Comparison of ENCODE assay signal across 10 cellular contexts in the genomic region with DNA sequence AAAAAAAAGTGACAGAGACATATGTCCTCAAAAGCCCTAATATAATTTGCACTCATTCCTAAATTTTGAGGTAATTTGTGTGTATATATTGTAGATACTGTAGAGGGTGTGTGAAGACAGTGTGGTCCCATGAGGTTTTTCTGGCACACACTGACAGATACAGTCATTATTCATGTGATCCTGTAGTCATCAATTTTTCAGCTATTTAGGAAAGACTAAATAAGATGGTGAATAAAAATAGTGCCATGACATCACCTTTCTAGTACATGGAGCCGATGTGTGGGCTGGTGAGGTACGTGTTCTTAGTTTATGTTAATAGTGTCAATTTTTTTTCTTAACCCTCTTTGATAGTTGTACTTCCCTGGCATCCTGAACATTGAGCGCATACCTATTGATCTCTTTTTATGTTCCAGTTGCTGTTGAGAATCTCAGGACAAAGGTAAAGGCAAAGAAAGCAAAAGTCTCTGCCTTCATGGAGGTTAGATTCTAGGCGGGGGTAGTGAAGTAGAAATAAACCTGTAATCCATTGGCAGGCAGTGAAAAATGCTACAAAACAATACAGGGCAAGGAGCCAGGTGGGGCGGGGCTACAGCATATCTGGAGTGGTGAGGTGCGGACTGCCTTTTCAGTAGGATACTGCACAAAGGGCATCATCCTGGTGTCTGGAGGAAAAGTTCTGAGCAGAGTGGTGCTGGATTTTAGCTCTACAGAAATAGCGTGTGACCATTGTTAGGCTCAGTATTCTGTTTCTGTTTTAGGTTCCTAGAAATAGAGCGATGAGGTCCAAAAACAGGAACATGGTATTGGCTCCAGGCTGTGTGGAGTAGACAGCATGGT.
DNase-seq lines count a peak whose midpoint lies in the region; ATAC-seq and TF ChIP-seq lines count a peak whose summit lies in the region.
"Had no signal": no experiment of that assay in that cellular context is flagged by ENCODE, and none has a peak within 500 bp of the region (broad histone marks: within the 10 kb centered on the region; RNA-seq: fewer than 3 reads in every experiment).

No MANE protein-coding gene starts in this region.

- no peak overlapping the region for H3K4me3 Mint-ChIP-seq in nephron progenitor cell

- DNase-seq in CD1c-positive myeloid dendritic cell (ENCODE audit: extremely low spot score) (peak; percentile 88), NCI-H2171 (lab: John Stamatoyannopoulos, UW) (peak; percentile 11), nephron progenitor cell (no peak), NK-92 (lab: John Stamatoyannopoulos, UW; ENCODE audit: unreplicated experiment) (no peak), NCI-H1092 (lab: John Stamatoyannopoulos, UW) (no peak)
- DNase-seq in activated CD4-positive, alpha-beta T cell treated with anti-CD3 and anti-CD28 coated beads, Interleukin-2, amount 50 U/mL, for 1 hour: no peak
- DNase-seq: NCI-H524 had no signal

- peaks cover 22% of the 10 kb centered on the region for H3K4me1 Mint-ChIP-seq in nephron progenitor cell

- H3K36me3 Mint-ChIP-seq in nephron progenitor cell (ENCODE audit: low read depth): peaks cover 61% of the 10 kb centered on the region
- H3K36me3 Mint-ChIP-seq: activated naive CD4-positive, alpha-beta T cell treated with anti-CD3 and anti-CD28 coated beads, Interleukin-2, amount 50 U/mL, for 72 hours had no signal

- ATAC-seq in esophagus mucosa (peak; percentile 31), GM19452 (IDR thresholded peaks at IDR 0.05; ENCODE audit: unreplicated experiment) (no peak)
- ATAC-seq: activated naive CD4-positive, alpha-beta T cell treated with anti-CD3 and anti-CD28 coated beads, Interleukin-2, amount 50 U/mL, for 72 hours had no signal

- peak overlapping the region; percentile 24 for H3K27ac Mint-ChIP-seq in nephron progenitor cell
- H3K27ac Mint-ChIP-seq: activated naive CD4-positive, alpha-beta T cell treated with anti-CD3 and anti-CD28 coated beads, Interleukin-2, amount 50 U/mL, for 72 hours had no signal

- no peak for TF ChIP-seq CTCF in nephron progenitor cell (IDR thresholded peaks at IDR 0.05)

- H3K9me3 Mint-ChIP-seq in nephron progenitor cell: no peaks in the 10 kb centered on the region
- H3K9me3 Mint-ChIP-seq: activated naive CD4-positive, alpha-beta T cell treated with anti-CD3 and anti-CD28 coated beads, Interleukin-2, amount 50 U/mL, for 72 hours had no signal

- H3K27me3 Mint-ChIP-seq in nephron progenitor cell (ENCODE audit: low read depth, poor library complexity): peaks cover 2% of the 10 kb centered on the region

Comparison
In these comparisons a context has a peak if more than half of its experiments do, and no peak if none do; other contexts are left out.
1. DNase-seq: peak in CD1c-positive myeloid dendritic cell (single experiment) and NCI-H2171 (single experiment); none in nephron progenitor cell (single experiment), NK-92 (single experiment), NCI-H1092 (single experiment) and activated CD4-positive, alpha-beta T cell treated with anti-CD3 and anti-CD28 coated beads, Interleukin-2, amount 50 U/mL, for 1 hour (single experiment).